8 cellular contexts compared by ENCODE assay signal in the genomic region with DNA sequence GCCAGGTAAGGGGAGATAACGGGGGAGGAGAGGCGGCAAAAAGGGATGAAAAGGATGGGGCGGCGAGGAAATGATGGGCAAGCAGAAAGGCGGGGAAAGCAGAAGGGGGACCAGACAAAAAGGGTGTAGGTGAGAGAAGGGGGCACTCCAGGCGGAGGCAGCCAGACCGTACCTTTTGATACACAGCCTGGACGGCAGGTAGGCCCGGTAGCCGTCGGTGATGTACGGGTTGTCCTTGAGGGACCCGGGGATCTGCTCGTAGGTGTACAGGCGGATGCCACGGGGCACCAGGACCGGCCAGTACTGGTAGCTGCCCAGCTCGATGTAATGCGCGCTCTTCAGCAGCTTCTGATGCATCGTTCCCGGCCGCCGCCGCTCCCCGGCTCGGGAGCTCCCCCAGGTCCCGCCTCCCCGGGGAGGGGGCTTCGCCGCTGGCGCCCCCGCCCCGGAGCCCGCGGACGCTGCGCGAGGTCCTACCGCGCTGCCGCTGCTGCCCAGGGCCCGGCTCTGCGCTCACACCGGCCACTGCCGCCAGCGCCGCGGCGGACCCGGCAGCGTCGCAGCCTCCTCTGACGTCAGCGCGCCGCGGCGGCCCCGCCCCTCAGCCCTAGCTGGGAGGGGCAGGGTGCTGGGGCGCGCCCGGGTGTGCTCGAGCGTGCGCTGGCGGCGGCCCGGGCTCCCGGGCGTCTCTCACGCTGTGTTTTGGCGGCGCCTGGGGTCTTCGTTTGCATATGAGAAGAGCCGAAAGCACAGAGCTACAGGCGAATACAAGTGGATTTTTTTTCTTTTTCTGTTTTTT. TPM values are rescaled to one million over a fixed set of nuclear protein-coding genes. Genes with fewer than 3 reads are reported as not detected.
DNase-seq lines count a peak whose midpoint lies in the region; ATAC-seq and TF ChIP-seq lines count a peak whose summit lies in the region.

A gene with protein sequence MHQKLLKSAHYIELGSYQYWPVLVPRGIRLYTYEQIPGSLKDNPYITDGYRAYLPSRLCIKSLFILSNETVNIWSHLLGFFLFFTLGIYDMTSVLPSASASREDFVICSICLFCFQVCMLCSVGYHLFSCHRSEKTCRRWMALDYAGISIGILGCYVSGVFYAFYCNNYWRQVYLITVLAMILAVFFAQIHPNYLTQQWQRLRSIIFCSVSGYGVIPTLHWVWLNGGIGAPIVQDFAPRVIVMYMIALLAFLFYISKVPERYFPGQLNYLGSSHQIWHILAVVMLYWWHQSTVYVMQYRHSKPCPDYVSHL (minus strand): TSS at position 571 of the 799 bp plus-strand sequence. CDS start 214 bp downstream, at position 357.

- H3K27me3 ChIP-seq in left ventricle myocardium inferior (ENCODE audit: low read depth) (no peaks in the 10 kb centered on the region), psoas muscle (ENCODE audit: insufficient read depth in 3 of 3, low read length in 2 of 3) (no peaks in the 10 kb centered on the region)

- in situ Hi-C loops in GM13977 (cut with MboI; ENCODE audit: low pct_unique_long_range_greater_than_20kb, low sequenced_read_pairs, unreplicated experiment): loop anchor here (25.0 kb wide), 1 partner anchor 1273 kb away; no protein-coding TSS in a partner anchor

- WGBS in psoas muscle, 3 donors: 0 to 1% (median 0%) methylated on average over 63 to 77 of the region's 77 CpGs
- WGBS in urinary bladder: under 1% methylated on average over 77 of the region's 77 CpGs

- DNase-seq in GM13977 (ENCODE audit: low spot score): peak; percentile 94
- peak; percentile 91 to 94 (median 93) for DNase-seq in NCI-H1417 (lab: John Stamatoyannopoulos, UW)
- DNase-seq in amniotic epithelial cell (ENCODE audit: low read depth): peak; percentile 62
- peak; percentile 88 for DNase-seq in left ventricle myocardium inferior
- peak; percentile 87 to 93 for DNase-seq in psoas muscle

- H3K9me3 ChIP-seq in left ventricle myocardium inferior (replicated peaks) (no peaks in the 10 kb centered on the region), psoas muscle (no peaks in the 10 kb centered on the region)

- peak; percentile 1 for TF ChIP-seq CTCF in GM13977 (IDR thresholded peaks at IDR 0.05; ENCODE audit: extremely low read depth, insufficient read depth, missing control alignments)
- TF ChIP-seq CTCF in left ventricle myocardium inferior (IDR thresholded peaks at IDR 0.05; ENCODE audit: borderline replicate concordance): no peak
- no peak for TF ChIP-seq CTCF in psoas muscle (IDR thresholded peaks at IDR 0.05)

- intact Hi-C loops in T-helper 1 cell treated with Interleukin-12 subunit alpha and Interleukin-12 subunit beta and Interleukin-4 antibody, amounts not matched to agents 30 ng/mL and 1 ng/mL, for 36 hours (cut with micrococcal nuclease): loop anchor here (1.0 to 10.0 kb wide), 11 partner anchors 163 to 1862 kb away; a partner anchor contains a TSS
- intact Hi-C loops in left ventricle myocardium inferior (cut with micrococcal nuclease): no loop called here
- intact Hi-C loops in psoas muscle (cut with DNase I): no loop called here

- H3K27ac ChIP-seq in left ventricle myocardium inferior (replicated peaks) (peak within 1 kb of the TSS; percentile 72), psoas muscle (peak within 1 kb of the TSS; percentile 75), urinary bladder (ENCODE audit: low read depth) (no peak within 1 kb of the TSS)

- ATAC-seq in HG02763 (IDR thresholded peaks at IDR 0.05; ENCODE audit: unreplicated experiment) (peak; percentile 98), psoas muscle (peak; percentile 99 to 100 (median 99))

- H3K4me3 ChIP-seq in left ventricle myocardium inferior: peak within 1 kb of the TSS; percentile 91
- H3K4me3 ChIP-seq in psoas muscle: peak within 1 kb of the TSS; percentile 97
- H3K4me3 ChIP-seq in urinary bladder (ENCODE audit: low read depth, low read length): peak within 1 kb of the TSS; percentile 79

- H3K4me1 ChIP-seq in left ventricle myocardium inferior (peaks cover 27% of the 10 kb centered on the region), psoas muscle (peaks cover 11% of the 10 kb centered on the region), urinary bladder (ENCODE audit: insufficient read depth) (no peaks in the 10 kb centered on the region)

- H3K36me3 ChIP-seq in left ventricle myocardium inferior (no peaks in the 10 kb centered on the region), psoas muscle (ENCODE audit: insufficient read depth in 1 of 2, low read depth in 1 of 2) (no peaks in the 10 kb centered on the region), urinary bladder (ENCODE audit: insufficient read depth) (no peaks in the 10 kb centered on the region)

RNA-seq across cellular contexts. Expression of the gene that starts here (rescaled TPM):
- total RNA-seq in T-helper 1 cell treated with Interleukin-12 subunit alpha and Interleukin-12 subunit beta and Interleukin-4 antibody, amounts not matched to agents 30 ng/mL and 1 ng/mL, for 36 hours: 14.9 and 17.0 TPM in 2 replicates
- total RNA-seq in left ventricle myocardium inferior: 9.8 TPM
- total RNA-seq in psoas muscle: 10 to 100 TPM in 1 of 4 donors, 1 to 10 TPM in 3; 5.7 to 10.7 (median 6.6) TPM
- 1 to 10 TPM; 3.9 to 8.5 (median 4.5) TPM for polyA plus RNA-seq in psoas muscle
- 22.7 TPM for total RNA-seq in urinary bladder
- polyA plus RNA-seq in urinary bladder: 10.1 TPM
